ENCODE assay signal across 1 cellular context in the genomic region with DNA sequence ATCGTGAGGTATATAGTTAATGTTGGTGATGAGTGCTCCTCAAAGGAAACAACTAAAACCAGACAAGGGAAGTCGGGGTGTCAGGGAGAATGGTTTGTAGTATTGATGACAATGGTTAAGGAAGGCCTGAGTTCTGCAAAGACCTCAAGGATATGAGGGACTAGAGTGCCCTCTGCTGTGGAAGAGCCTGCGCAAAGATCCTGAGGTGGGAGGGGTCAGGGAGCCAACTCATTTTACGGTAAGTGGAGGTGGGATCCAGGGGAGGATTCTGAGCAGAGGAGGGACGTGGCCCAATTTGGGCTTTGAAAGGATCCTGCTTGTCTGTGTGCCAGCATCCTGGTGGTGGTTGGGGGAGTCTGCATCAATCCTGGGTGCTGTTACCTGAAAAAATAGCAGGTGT.
TF ChIP-seq lines count a peak whose summit lies in the region.

No MANE protein-coding gene starts in this region.

TF ChIP-seq in WTC11, 78 proteins besides CTCF, POLR2A, EP300 and RAD21 (continued from another document):
- TF ChIP-seq, protein P1, sequence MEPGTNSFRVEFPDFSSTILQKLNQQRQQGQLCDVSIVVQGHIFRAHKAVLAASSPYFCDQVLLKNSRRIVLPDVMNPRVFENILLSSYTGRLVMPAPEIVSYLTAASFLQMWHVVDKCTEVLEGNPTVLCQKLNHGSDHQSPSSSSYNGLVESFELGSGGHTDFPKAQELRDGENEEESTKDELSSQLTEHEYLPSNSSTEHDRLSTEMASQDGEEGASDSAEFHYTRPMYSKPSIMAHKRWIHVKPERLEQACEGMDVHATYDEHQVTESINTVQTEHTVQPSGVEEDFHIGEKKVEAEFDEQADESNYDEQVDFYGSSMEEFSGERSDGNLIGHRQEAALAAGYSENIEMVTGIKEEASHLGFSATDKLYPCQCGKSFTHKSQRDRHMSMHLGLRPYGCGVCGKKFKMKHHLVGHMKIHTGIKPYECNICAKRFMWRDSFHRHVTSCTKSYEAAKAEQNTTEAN (CRISPR knock-in tag; IDR thresholded peaks at IDR 0.05): no peak
- TF ChIP-seq ATF1 (CRISPR knock-in tag; IDR thresholded peaks at IDR 0.05): no peak
- TF ChIP-seq SMAD4 (CRISPR knock-in tag; IDR thresholded peaks at IDR 0.05): no peak
- TF ChIP-seq E2F5 (CRISPR knock-in tag; IDR thresholded peaks at IDR 0.05): no peak
- no peak for TF ChIP-seq FOXJ3 (CRISPR knock-in tag; IDR thresholded peaks at IDR 0.05; ENCODE audit: borderline replicate concordance)
- TF ChIP-seq ZBTB21 (CRISPR knock-in tag; IDR thresholded peaks at IDR 0.05; ENCODE audit: borderline replicate concordance): no peak
- TF ChIP-seq, protein P2, sequence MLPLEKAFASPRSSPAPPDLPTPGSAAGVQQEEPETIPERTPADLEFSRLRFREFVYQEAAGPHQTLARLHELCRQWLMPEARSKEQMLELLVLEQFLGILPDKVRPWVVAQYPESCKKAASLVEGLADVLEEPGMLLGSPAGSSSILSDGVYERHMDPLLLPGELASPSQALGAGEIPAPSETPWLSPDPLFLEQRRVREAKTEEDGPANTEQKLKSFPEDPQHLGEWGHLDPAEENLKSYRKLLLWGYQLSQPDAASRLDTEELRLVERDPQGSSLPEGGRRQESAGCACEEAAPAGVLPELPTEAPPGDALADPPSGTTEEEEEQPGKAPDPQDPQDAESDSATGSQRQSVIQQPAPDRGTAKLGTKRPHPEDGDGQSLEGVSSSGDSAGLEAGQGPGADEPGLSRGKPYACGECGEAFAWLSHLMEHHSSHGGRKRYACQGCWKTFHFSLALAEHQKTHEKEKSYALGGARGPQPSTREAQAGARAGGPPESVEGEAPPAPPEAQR (CRISPR knock-in tag; IDR thresholded peaks at IDR 0.05): no peak
- TF ChIP-seq ZNF281 (CRISPR knock-in tag; IDR thresholded peaks at IDR 0.05): no peak
- TF ChIP-seq USF1 (CRISPR knock-in tag; IDR thresholded peaks at IDR 0.05): no peak
- TF ChIP-seq GRHL2 (CRISPR knock-in tag; IDR thresholded peaks at IDR 0.05; ENCODE audit: insufficient replicate concordance, severe bottlenecking): no peak
- TF ChIP-seq, protein P3, sequence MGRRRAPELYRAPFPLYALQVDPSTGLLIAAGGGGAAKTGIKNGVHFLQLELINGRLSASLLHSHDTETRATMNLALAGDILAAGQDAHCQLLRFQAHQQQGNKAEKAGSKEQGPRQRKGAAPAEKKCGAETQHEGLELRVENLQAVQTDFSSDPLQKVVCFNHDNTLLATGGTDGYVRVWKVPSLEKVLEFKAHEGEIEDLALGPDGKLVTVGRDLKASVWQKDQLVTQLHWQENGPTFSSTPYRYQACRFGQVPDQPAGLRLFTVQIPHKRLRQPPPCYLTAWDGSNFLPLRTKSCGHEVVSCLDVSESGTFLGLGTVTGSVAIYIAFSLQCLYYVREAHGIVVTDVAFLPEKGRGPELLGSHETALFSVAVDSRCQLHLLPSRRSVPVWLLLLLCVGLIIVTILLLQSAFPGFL (CRISPR knock-in tag; IDR thresholded peaks at IDR 0.05; ENCODE audit: borderline replicate concordance): no peak
